Comparison of ENCODE assay signal across 1 cellular context in the genomic region with DNA sequence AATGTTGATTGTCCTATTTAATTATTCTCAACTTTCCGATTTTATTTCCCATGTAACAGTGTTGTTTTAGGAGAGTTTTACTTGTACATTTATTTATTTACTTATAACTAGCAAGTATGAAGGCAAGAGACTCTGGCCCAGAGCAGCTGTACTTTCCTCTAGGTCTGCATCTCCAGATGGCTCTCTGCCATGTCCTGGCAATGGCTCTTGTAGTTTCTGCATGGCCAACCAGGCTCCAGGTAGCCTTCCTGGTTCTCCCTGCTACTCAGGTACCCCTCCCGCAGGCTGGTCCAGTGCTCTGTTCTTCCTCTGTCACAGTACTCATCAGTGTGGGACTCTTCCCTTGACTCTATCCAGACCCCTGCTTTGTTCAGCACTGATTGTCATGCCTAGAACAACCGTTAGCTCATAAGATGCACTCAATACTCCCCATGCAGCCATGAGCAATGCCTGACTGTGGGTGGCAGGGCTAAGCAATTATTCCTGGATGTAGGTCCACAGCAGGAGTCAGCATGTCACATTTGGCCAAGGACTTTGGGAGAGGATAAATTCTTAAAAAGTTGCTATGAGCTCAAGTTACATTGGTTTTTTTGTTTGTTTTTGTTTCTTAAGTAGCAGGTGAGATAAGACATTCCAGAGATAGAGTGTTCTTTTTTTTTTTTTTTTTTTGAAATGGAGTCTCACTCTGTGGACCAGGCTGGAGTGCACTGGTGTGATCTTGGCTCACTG.
TF ChIP-seq lines count a peak whose summit lies in the region.

No MANE protein-coding gene starts in this region.

TF ChIP-seq in SK-N-SH treated with all-trans-retinoic acid at 6 μM for 48 hours, 23 proteins besides CTCF, POLR2A, EP300 and RAD21 (continued from another document):
- TF ChIP-seq CREB5 (CRISPR knock-in tag; IDR thresholded peaks at IDR 0.05; ENCODE audit: low read depth), result no peak
TF ChIP-seq in SK-N-SH treated with all-trans-retinoic acid at 6 μM for 48 hours: peak in this region for 0.
